10 cellular contexts compared by ENCODE assay signal in genomic region chr10:75335983-75336382, GRCh38.
DNase-seq lines count a peak whose midpoint lies in the region; ATAC-seq and TF ChIP-seq lines count a peak whose summit lies in the region.
"Had no signal": no experiment of that assay in that cellular context is flagged by ENCODE, and none has a peak within 500 bp of the region (broad histone marks: within the 10 kb centered on the region; RNA-seq: fewer than 3 reads in every experiment).

No MANE protein-coding gene starts in this region.

- H3F3A ChIP-seq in SK-N-SH (replicated peaks; ENCODE audit: insufficient read depth) = no peaks in the 10 kb centered on the region

- H2AFZ ChIP-seq in SK-N-SH (ENCODE audit: low read depth) = no peak overlapping the region

- H3K4me1 ChIP-seq in endodermal cell (ENCODE audit: control insufficient read depth, insufficient read depth, low read length) (no peaks in the 10 kb centered on the region), SK-N-SH (ENCODE audit: control insufficient read depth in 1 of 2, insufficient read depth in 2 of 2, low read depth in 1 of 2, low read length in 1 of 2) (no peaks in the 10 kb centered on the region)

- H3K27ac Mint-ChIP-seq in memory B cell (peak overlapping the region; percentile 54), glutamatergic neuron (ENCODE audit: unreplicated experiment) (no peak overlapping the region), endodermal cell (no peak overlapping the region)

- peaks cover 7% of the 10 kb centered on the region for H3K9me3 Mint-ChIP-seq in memory B cell
- H3K9me3 Mint-ChIP-seq in glutamatergic neuron (ENCODE audit: unreplicated experiment) = peaks cover 8% of the 10 kb centered on the region
- peaks cover 28% of the 10 kb centered on the region for H3K9me3 Mint-ChIP-seq in endodermal cell

- no peaks in the 10 kb centered on the region for H4K20me1 ChIP-seq in SK-N-SH (ENCODE audit: insufficient read depth)

- H3K36me3 Mint-ChIP-seq in memory B cell (peaks cover 5% of the 10 kb centered on the region), glutamatergic neuron (ENCODE audit: unreplicated experiment) (peaks cover 21% of the 10 kb centered on the region), endodermal cell (ENCODE audit: low read depth) (no peaks in the 10 kb centered on the region)

- CTCF ChIA-PET in SK-N-SH (lab: Yijun Ruan, JAX) = no interaction called here

- H3K27me3 Mint-ChIP-seq in memory B cell = no peaks in the 10 kb centered on the region
- peaks cover 1% of the 10 kb centered on the region for H3K27me3 Mint-ChIP-seq in glutamatergic neuron (ENCODE audit: unreplicated experiment)
- peaks cover 4% of the 10 kb centered on the region for H3K27me3 Mint-ChIP-seq in endodermal cell (ENCODE audit: insufficient read depth)

- POLR2A ChIA-PET in SK-N-SH (lab: Yijun Ruan, JAX) = no interaction called here

- H3K4me3 ChIP-seq in coronary artery = no peak overlapping the region
- no peak overlapping the region for H3K4me3 ChIP-seq in endodermal cell (ENCODE audit: low read length)
- no peak overlapping the region for H3K4me3 ChIP-seq in SK-N-SH (ENCODE audit: low read depth in 2 of 2, low read length in 1 of 2)

- no peaks in the 10 kb centered on the region for H3K36me3 ChIP-seq in endodermal cell (ENCODE audit: control insufficient read depth, insufficient read depth, low read length)
- no peaks in the 10 kb centered on the region for H3K36me3 ChIP-seq in SK-N-SH (replicated peaks in 1 of 2; ENCODE audit: control insufficient read depth in 1 of 2, insufficient read depth in 2 of 2, low read length in 1 of 2)

- H3K4me2 ChIP-seq in SK-N-SH = no peak overlapping the region

- no peaks in the 10 kb centered on the region for H3K27me3 ChIP-seq in endodermal cell (ENCODE audit: control insufficient read depth, insufficient read depth, low read length, poor library complexity, severe bottlenecking)
- no peaks in the 10 kb centered on the region; the same call in 1 of the 2 replicates for H3K27me3 ChIP-seq in SK-N-SH (ENCODE audit: insufficient read depth)

- TF ChIP-seq CTCF in glutamatergic neuron (IDR thresholded peaks at IDR 0.05; ENCODE audit: partially characterized antibody, unreplicated experiment) = no peak
- no peak for TF ChIP-seq CTCF in coronary artery (IDR thresholded peaks at IDR 0.05)
- TF ChIP-seq CTCF in endodermal cell (conservative IDR thresholded peaks at IDR 0.05) = no peak
- TF ChIP-seq CTCF in SK-N-SH (IDR thresholded peaks at IDR 0.05) = no peak

- TF ChIP-seq EP300 in SK-N-SH (IDR thresholded peaks at IDR 0.05; ENCODE audit: borderline replicate concordance in 1 of 2, low read depth in 1 of 2, low read length in 1 of 2) = no peak

- TF ChIP-seq RAD21 in SK-N-SH (IDR thresholded peaks at IDR 0.05; ENCODE audit: low read length) = no peak

- peaks cover 8% of the 10 kb centered on the region for H3K4me1 Mint-ChIP-seq in memory B cell
- H3K4me1 Mint-ChIP-seq in glutamatergic neuron (ENCODE audit: low read depth, unreplicated experiment) = no peaks in the 10 kb centered on the region
- no peaks in the 10 kb centered on the region for H3K4me1 Mint-ChIP-seq in endodermal cell

- no peak overlapping the region for H3K4me3 Mint-ChIP-seq in memory B cell
- H3K4me3 Mint-ChIP-seq in glutamatergic neuron (ENCODE audit: unreplicated experiment) = no peak overlapping the region
- H3K4me3 Mint-ChIP-seq in endodermal cell = no peak overlapping the region

- H3K9me3 ChIP-seq in endodermal cell (ENCODE audit: control insufficient read depth, low read length) (peaks cover 6% of the 10 kb centered on the region), SK-N-SH (no peaks in the 10 kb centered on the region)

- no peak overlapping the region for H3K27ac ChIP-seq in coronary artery
- H3K27ac ChIP-seq in endodermal cell (ENCODE audit: low read depth, low read length) = no peak overlapping the region
- no peak overlapping the region for H3K27ac ChIP-seq in SK-N-SH (ENCODE audit: low read depth in 2 of 2, low read length in 1 of 2)
- H3K27ac ChIP-seq: epithelial cell of prostate had no signal

- peak; percentile 74 for ATAC-seq in GM18870 (IDR thresholded peaks at IDR 0.05; ENCODE audit: unreplicated experiment)
- peak; percentile 82 for ATAC-seq in GM21737 (IDR thresholded peaks at IDR 0.05; ENCODE audit: unreplicated experiment)
- ATAC-seq in HG03442 (IDR thresholded peaks at IDR 0.05; ENCODE audit: unreplicated experiment) = peak; percentile 86
- ATAC-seq in memory B cell (ENCODE audit: low read depth) = peak; percentile 93

- no peaks in the 10 kb centered on the region for H3K9me2 ChIP-seq in SK-N-SH

- no peaks in the 10 kb centered on the region for H3K79me2 ChIP-seq in SK-N-SH (ENCODE audit: insufficient read depth)

- peak in 1 of 2 donors; percentile 4 for DNase-seq in memory B cell (ENCODE audit: low spot score in 2 of 2)
- DNase-seq in glutamatergic neuron = no peak
- DNase-seq in coronary artery (ENCODE audit: low spot score) = no peak
- DNase-seq in endodermal cell = no peak
- no peak for DNase-seq in SK-N-SH
- DNase-seq: NCI-H1105 had no signal

- H3K9ac ChIP-seq in endodermal cell (ENCODE audit: extremely low read depth, low read length, poor library complexity, severe bottlenecking) = no peak overlapping the region
- no peak overlapping the region for H3K9ac ChIP-seq in SK-N-SH

TF ChIP-seq in SK-N-SH, 30 proteins besides CTCF, POLR2A, EP300 and RAD21:
- TF ChIP-seq FOSL2 (IDR thresholded peaks at IDR 0.05; ENCODE audit: borderline replicate concordance, low read depth) (no peak), TAF1 (IDR thresholded peaks at IDR 0.05; ENCODE audit: borderline replicate concordance, low read depth, low read length) (no peak), MEF2A (IDR thresholded peaks at IDR 0.05; ENCODE audit: borderline replicate concordance, low read depth) (no peak), CHD2 (IDR thresholded peaks at IDR 0.05; ENCODE audit: low read length, partially characterized antibody) (no peak), GATA2 (CRISPR knock-in tag; IDR thresholded peaks at IDR 0.05) (no peak), EZH2phosphoT487 (IDR thresholded peaks at IDR 0.05; ENCODE audit: borderline replicate concordance, low read depth) (no peak), POLR2AphosphoS5 (IDR thresholded peaks at IDR 0.05; ENCODE audit: low read depth, low read length) (no peak), FOXM1 (IDR thresholded peaks at IDR 0.05; ENCODE audit: low read depth) (no peak), USF2 (IDR thresholded peaks at IDR 0.05; ENCODE audit: borderline replicate concordance, low read depth, low read length) (no peak), TEAD4 (IDR thresholded peaks at IDR 0.05; ENCODE audit: borderline replicate concordance, insufficient read depth) (no peak), TCF12 (IDR thresholded peaks at IDR 0.05) (no peak), RCOR1 (IDR thresholded peaks at IDR 0.05; ENCODE audit: low read length) (no peak), ELF1 (IDR thresholded peaks at IDR 0.05) (no peak), NRF1 (IDR thresholded peaks at IDR 0.05; ENCODE audit: low read depth, low read length) (no peak)
- TF ChIP-seq, protein P1, sequence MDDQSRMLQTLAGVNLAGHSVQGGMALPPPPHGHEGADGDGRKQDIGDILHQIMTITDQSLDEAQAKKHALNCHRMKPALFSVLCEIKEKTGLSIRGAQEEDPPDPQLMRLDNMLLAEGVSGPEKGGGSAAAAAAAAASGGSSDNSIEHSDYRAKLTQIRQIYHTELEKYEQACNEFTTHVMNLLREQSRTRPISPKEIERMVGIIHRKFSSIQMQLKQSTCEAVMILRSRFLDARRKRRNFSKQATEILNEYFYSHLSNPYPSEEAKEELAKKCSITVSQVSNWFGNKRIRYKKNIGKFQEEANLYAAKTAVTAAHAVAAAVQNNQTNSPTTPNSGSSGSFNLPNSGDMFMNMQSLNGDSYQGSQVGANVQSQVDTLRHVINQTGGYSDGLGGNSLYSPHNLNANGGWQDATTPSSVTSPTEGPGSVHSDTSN (IDR thresholded peaks at IDR 0.05) = no peak
- TF ChIP-seq, protein P2, sequence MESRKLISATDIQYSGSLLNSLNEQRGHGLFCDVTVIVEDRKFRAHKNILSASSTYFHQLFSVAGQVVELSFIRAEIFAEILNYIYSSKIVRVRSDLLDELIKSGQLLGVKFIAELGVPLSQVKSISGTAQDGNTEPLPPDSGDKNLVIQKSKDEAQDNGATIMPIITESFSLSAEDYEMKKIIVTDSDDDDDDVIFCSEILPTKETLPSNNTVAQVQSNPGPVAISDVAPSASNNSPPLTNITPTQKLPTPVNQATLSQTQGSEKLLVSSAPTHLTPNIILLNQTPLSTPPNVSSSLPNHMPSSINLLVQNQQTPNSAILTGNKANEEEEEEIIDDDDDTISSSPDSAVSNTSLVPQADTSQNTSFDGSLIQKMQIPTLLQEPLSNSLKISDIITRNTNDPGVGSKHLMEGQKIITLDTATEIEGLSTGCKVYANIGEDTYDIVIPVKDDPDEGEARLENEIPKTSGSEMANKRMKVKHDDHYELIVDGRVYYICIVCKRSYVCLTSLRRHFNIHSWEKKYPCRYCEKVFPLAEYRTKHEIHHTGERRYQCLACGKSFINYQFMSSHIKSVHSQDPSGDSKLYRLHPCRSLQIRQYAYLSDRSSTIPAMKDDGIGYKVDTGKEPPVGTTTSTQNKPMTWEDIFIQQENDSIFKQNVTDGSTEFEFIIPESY (IDR thresholded peaks at IDR 0.05; ENCODE audit: borderline replicate concordance, low read depth) = no peak
TF ChIP-seq in SK-N-SH: peak in this region for 0.
